In the genomic region with DNA sequence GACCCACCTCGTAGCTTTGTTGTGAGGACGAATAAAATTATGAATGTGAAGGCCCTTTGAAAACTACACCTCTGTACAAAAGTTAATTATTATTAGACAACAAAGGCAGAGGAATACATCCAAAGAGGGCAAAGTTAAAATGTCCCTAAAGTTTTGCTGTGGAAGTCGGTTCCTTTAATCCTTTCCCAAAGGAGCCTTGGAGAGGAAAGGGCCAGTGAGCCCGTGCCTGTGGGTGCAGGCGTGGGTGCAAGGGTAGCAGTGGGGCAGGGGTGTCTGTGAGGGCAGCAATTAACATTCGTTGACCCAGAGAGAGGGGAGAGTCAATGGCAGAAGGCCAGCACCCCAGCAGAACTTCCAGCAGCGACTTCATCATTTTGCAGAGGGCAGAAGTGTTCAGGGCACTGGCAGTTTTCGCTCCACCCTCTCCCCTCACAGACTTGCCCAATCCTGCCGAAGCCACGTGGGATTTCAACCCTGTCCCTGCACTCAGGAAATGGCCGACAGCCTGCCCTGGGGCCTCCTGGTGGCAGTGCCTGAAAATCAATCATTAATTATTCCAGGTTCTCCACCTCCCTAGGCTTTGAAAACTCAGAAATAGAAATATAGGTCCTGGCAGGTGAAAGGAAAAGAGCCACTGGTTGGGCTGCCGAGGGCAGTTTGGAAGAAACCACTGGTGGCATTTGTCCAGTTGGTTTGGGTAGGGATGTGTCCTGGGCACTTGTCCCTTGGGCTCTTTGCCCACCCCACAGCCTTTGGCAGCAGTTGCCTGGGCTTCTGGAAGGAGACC, we compare ENCODE assay signal across 8 cellular contexts. TPM values are rescaled to one million over a fixed set of nuclear protein-coding genes. Genes with fewer than 3 reads are reported as not detected.
DNase-seq lines count a peak whose midpoint lies in the region; ATAC-seq and TF ChIP-seq lines count a peak whose summit lies in the region.

No MANE protein-coding gene starts in this region.

- peak overlapping the region; percentile 99 for H3K27ac ChIP-seq in PC-9
- H3K27ac ChIP-seq in foreskin keratinocyte = peak overlapping the region; percentile 88

- DNase-seq in GM03348 (ENCODE audit: low spot score) = peak; percentile 17
- DNase-seq in PC-9 = peak; percentile 62 to 79
- DNase-seq in foreskin keratinocyte = peak; percentile 77 to 80
- DNase-seq in posterior vena cava (ENCODE audit: low spot score) = peak; percentile 86
- no peak for DNase-seq in NCI-H1694 (lab: John Stamatoyannopoulos, UW)
- DNase-seq in activated CD4-positive, CD25-positive, alpha-beta regulatory T cell (lab: John Stamatoyannopoulos, UW) = no peak
- DNase-seq in NCI-H2227 treated with DMSO at 0.1 percent for 48 hours (lab: John Stamatoyannopoulos, UW) = no peak
- DNase-seq in COLO829 (ENCODE audit: low spot score) = no peak

- no peaks in the 10 kb centered on the region for H3K79me2 ChIP-seq in PC-9 (ENCODE audit: low read depth)

- POLR2A ChIA-PET in PC-9 (lab: Charles Lee; ENCODE audit: unreplicated experiment) = no interaction called here

- peak overlapping the region; percentile 36; the same call in 1 of the 2 replicates for H2AFZ ChIP-seq in PC-9

- CTCF ChIA-PET in PC-9 (lab: Charles Lee) = interaction anchor here (0.6 kb wide), 1 partner anchor 79 kb away, joined by 4 read pairs; no protein-coding TSS in a partner anchor

- H3K27me3 ChIP-seq in PC-9 (ENCODE audit: insufficient read depth, low read depth) (no peaks in the 10 kb centered on the region), foreskin keratinocyte (peaks cover under 1% of the 10 kb centered on the region)

- H3K4me1 ChIP-seq in PC-9 (replicated peaks; ENCODE audit: insufficient read depth) (peaks cover 65% of the 10 kb centered on the region), foreskin keratinocyte (peaks cover 34% of the 10 kb centered on the region)

- intact Hi-C loops in PC-9 (cut with micrococcal nuclease; ENCODE audit: unreplicated experiment) (loop anchor here (1.0 kb wide), 3 partner anchors 42 to 87 kb away; no protein-coding TSS in a partner anchor), posterior vena cava (cut with DNase I) (no loop called here)

- H3K4me3 ChIP-seq in PC-9 = no peak overlapping the region

- H3K9me2 ChIP-seq in PC-9 (ENCODE audit: insufficient read depth) = no peaks in the 10 kb centered on the region

- TF ChIP-seq CTCF in PC-9 (conservative IDR thresholded peaks at IDR 0.05) (peak; percentile 54; the same call in 1 of the 2 replicates), foreskin keratinocyte (conservative IDR thresholded peaks at IDR 0.05) (peak; percentile 66)

- H3F3A ChIP-seq in PC-9 (ENCODE audit: insufficient read depth, low read depth) = peaks cover 47% of the 10 kb centered on the region

- H3K9me3 ChIP-seq in PC-9 (ENCODE audit: insufficient read depth, low read depth) = no peaks in the 10 kb centered on the region

- H3K4me2 ChIP-seq in PC-9 = peak overlapping the region; percentile 60

- peak; percentile 45 for ATAC-seq in foreskin keratinocyte

- H3K36me3 ChIP-seq in PC-9 (ENCODE audit: low read depth) = no peaks in the 10 kb centered on the region

- TSS peak; percentile 76 for BruUV-seq in PC-9 (replicated peaks; lab: Mats Ljungman, UMichigan)

- no peaks in the 10 kb centered on the region for H4K20me1 ChIP-seq in PC-9 (ENCODE audit: insufficient read depth)

RNA-seq across cellular contexts. Expression of a gene that starts 4.2 kb away (rescaled TPM):
- total RNA-seq in PC-9 (2021) (5.8 and 6.4 TPM in 2 replicates), foreskin keratinocyte (5.6 and 7.0 TPM in 2 replicates), posterior vena cava (1 to 10 TPM in 1 of 2 donors, under 1 TPM in 1; 0.19 to 3.6 TPM)
- 4.5 and 5.7 TPM in 2 replicates for polyA plus RNA-seq in foreskin keratinocyte

Comparison
In these comparisons a context has a peak if more than half of its experiments do, and no peak if none do; other contexts are left out.
1. DNase-seq: peak in GM03348 (single experiment), PC-9 (2 of 2), foreskin keratinocyte (2 of 2) and posterior vena cava (single experiment); none in NCI-H1694 (single experiment), activated CD4-positive, CD25-positive, alpha-beta regulatory T cell (0 of 4), NCI-H2227 treated with DMSO at 0.1 percent for 48 hours (single experiment) and COLO829 (single experiment).